ENCODE assay signal across 17 cellular contexts in the genomic region with DNA sequence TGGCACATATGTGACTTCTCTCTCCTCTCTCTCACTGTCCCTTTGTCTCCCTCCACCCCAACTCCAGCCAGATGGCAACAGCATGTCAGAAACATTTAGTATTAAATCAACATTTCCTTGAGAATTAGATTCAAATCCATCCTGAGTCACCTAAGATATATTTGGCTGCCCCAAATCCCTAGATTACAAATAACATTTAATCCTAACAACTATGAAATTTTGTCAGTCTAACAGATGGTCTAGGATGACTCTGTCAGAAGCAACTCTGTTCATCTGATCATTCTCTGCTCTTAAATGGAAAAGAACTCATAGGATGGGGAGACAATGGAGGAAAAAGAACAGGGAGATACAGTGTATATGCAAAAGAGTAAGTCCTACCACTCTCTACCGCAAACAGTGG.
DNase-seq lines count a peak whose midpoint lies in the region; ATAC-seq and TF ChIP-seq lines count a peak whose summit lies in the region.
"Had no signal": no experiment of that assay in that cellular context is flagged by ENCODE, and none has a peak within 500 bp of the region (broad histone marks: within the 10 kb centered on the region; RNA-seq: fewer than 3 reads in every experiment).

No MANE protein-coding gene starts in this region.

- H3K9me3 ChIP-seq in SJCRH30 (replicated peaks), result no peaks in the 10 kb centered on the region
- H3K9me3 ChIP-seq in sigmoid colon, result no peaks in the 10 kb centered on the region
- H3K9me3 ChIP-seq: BLaER1 treated with 17β-estradiol and CSF1 and Interleukin-3, amounts not matched to agents 10 nM and 100 nM had no signal

- H3K27me3 ChIP-seq in SJCRH30, result no peaks in the 10 kb centered on the region
- H3K27me3 ChIP-seq in sigmoid colon, result no peaks in the 10 kb centered on the region
- H3K27me3 ChIP-seq: BLaER1 treated with 17β-estradiol and CSF1 and Interleukin-3, amounts not matched to agents 10 nM and 100 nM had no signal

- H3K27ac Mint-ChIP-seq in mesothelial cell of epicardium, result peak overlapping the region; percentile 54

- DNase-seq in NCI-H2171 treated with DMSO at 0.1 percent for 48 hours (lab: John Stamatoyannopoulos, UW), result peak; percentile 32
- no peak for DNase-seq in NCI-H2171 (lab: John Stamatoyannopoulos, UW)
- peak in 1 of 2 experiments; percentile 37 for DNase-seq in SJCRH30
- DNase-seq in mesothelial cell of epicardium (ENCODE audit: low spot score in 2 of 2, unreplicated experiment in 2 of 2), result no peak
- DNase-seq in sigmoid colon, result no peak
- DNase-seq in HEK293T (ENCODE audit: extremely low spot score), result no peak
- no peak for DNase-seq in NCI-H1417 treated with DMSO at 0.1 percent for 48 hours (lab: John Stamatoyannopoulos, UW)
- DNase-seq: 8988T, DMS53, H9, Kasumi-1, NCI-H2081, NCI-H226, NCI-H774, SIG-M5 had no signal

- POLR2A ChIA-PET in HEK293T (lab: Yijun Ruan, JAX), result no interaction called here

- H3K27me3 Mint-ChIP-seq in mesothelial cell of epicardium (ENCODE audit: low read depth), result no peaks in the 10 kb centered on the region

- H3K4me3 ChIP-seq in SJCRH30 (no peak overlapping the region), sigmoid colon (no peak overlapping the region)
- H3K4me3 ChIP-seq: BLaER1 treated with 17β-estradiol and CSF1 and Interleukin-3, amounts not matched to agents 10 nM and 100 nM had no signal

- no peaks in the 10 kb centered on the region for H3K36me3 Mint-ChIP-seq in mesothelial cell of epicardium

- intact Hi-C loops in sigmoid colon (cut with DNase I), result no loop called here

- TF ChIP-seq EP300 in sigmoid colon (IDR thresholded peaks at IDR 0.05), result no peak

- H3K36me3 ChIP-seq in SJCRH30 (no peaks in the 10 kb centered on the region), sigmoid colon (no peaks in the 10 kb centered on the region)
- H3K36me3 ChIP-seq: BLaER1 treated with 17β-estradiol and CSF1 and Interleukin-3, amounts not matched to agents 10 nM and 100 nM had no signal

- TF ChIP-seq CTCF in mesothelial cell of epicardium (IDR thresholded peaks at IDR 0.05; ENCODE audit: unreplicated experiment) (no peak), sigmoid colon (IDR thresholded peaks at IDR 0.05) (no peak)

- TF ChIP-seq POLR2A in sigmoid colon (IDR thresholded peaks at IDR 0.05), result no peak

- no peaks in the 10 kb centered on the region for H3K9me3 Mint-ChIP-seq in mesothelial cell of epicardium
- H3K9me3 Mint-ChIP-seq: H9 had no signal

- ATAC-seq in HG02759 (IDR thresholded peaks at IDR 0.05; ENCODE audit: unreplicated experiment), result no peak

- H3K4me3 Mint-ChIP-seq in mesothelial cell of epicardium, result no peak overlapping the region
- H3K4me3 Mint-ChIP-seq: H9 had no signal

- H3K27ac ChIP-seq in SJCRH30, result peak overlapping the region; percentile 23
- no peak overlapping the region for H3K27ac ChIP-seq in sigmoid colon
- H3K27ac ChIP-seq: BLaER1 treated with 17β-estradiol and CSF1 and Interleukin-3, amounts not matched to agents 10 nM and 100 nM had no signal

- peaks cover 83% of the 10 kb centered on the region for H3K4me1 Mint-ChIP-seq in mesothelial cell of epicardium

- peaks cover 50% of the 10 kb centered on the region for H3K4me1 ChIP-seq in SJCRH30
- H3K4me1 ChIP-seq in sigmoid colon, result peaks cover 0 to 29% (median 15%) of the 10 kb centered on the region in 4 donors

- WGBS in sigmoid colon, 2 donors, result 93 to 96% methylated on average over 1 of the region's 1 CpG

- CTCF ChIA-PET in HEK293T (lab: Yijun Ruan, JAX), result no interaction called here

TF ChIP-seq in HEK293T, 16 proteins besides CTCF, POLR2A, EP300 and RAD21:
- no peak for TF ChIP-seq FOXK2 (IDR thresholded peaks at IDR 0.05)
- no peak for TF ChIP-seq SP1 (IDR thresholded peaks at IDR 0.05)
- no peak for TF ChIP-seq TARDBP (IDR thresholded peaks at IDR 0.05)
- no peak for TF ChIP-seq FOXM1 (IDR thresholded peaks at IDR 0.05; ENCODE audit: borderline replicate concordance)
- no peak for TF ChIP-seq L3MBTL2 (conservative IDR thresholded peaks at IDR 0.05)
- TF ChIP-seq ARNT (IDR thresholded peaks at IDR 0.05), result no peak
- TF ChIP-seq FOXA1 (IDR thresholded peaks at IDR 0.05), result no peak
